Comparison of ENCODE assay signal across 8 cellular contexts in the genomic region with DNA sequence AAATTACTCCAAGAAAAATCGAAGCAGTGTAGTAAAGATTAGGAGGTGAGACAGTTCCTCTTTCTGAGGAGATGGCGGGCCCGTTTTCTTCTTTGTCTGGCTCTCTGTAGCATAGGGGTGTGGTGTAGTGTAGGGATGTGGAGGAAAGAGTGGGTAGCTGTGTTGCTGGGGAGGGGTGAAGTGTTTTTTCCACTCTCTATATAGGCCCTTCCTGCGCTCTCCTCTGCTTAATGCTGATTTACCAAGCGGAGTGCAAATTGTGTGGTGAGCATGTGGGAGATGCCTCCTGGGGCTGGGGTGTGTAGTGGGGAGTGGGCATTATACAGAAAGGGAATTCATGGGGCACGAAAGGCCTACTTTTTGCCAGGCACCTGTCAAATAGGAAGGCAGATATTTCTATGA.
DNase-seq lines count a peak whose midpoint lies in the region; ATAC-seq, FAIRE-seq and TF ChIP-seq lines count a peak whose summit lies in the region.

No MANE protein-coding gene starts in this region.

- H3K9ac ChIP-seq in Karpas-422 (ENCODE audit: low read length) (peak overlapping the region; percentile 74), HepG2 (ENCODE audit: insufficient read depth, low read depth, low read length) (no peak overlapping the region)

- H3K36me3 Mint-ChIP-seq in activated naive CD4-positive, alpha-beta T cell treated with anti-CD3 and anti-CD28 coated beads, Interleukin-2, amount 50 U/mL, for 72 hours: peaks cover 25 to 29% of the 10 kb centered on the region in 2 donors

- POLR2A ChIA-PET in HepG2 (lab: Yijun Ruan, JAX): no interaction called here

- H3K27me3 ChIP-seq in Karpas-422 (ENCODE audit: low read length): no peaks in the 10 kb centered on the region
- no peaks in the 10 kb centered on the region for H3K27me3 ChIP-seq in HepG2 (ENCODE audit: control insufficient read depth in 1 of 2, insufficient read depth in 2 of 2, low read length in 2 of 2)

- H3K79me2 ChIP-seq in Karpas-422 (ENCODE audit: low read length): peaks cover 86% of the 10 kb centered on the region
- no peaks in the 10 kb centered on the region for H3K79me2 ChIP-seq in HepG2 (ENCODE audit: insufficient read depth, low read length)

- no peak for TF ChIP-seq EP300 in HepG2 (IDR thresholded peaks at IDR 0.05; ENCODE audit: low read depth in 2 of 2, low read length in 2 of 2)
- TF ChIP-seq EP300 in HepG2 (CRISPR knock-in tag; IDR thresholded peaks at IDR 0.05; ENCODE audit: borderline replicate concordance): no peak

- H3K9me3 ChIP-seq in Karpas-422 (ENCODE audit: low read length): no peaks in the 10 kb centered on the region
- H3K9me3 ChIP-seq in HepG2 (ENCODE audit: low read length): no peaks in the 10 kb centered on the region

- no peak for FAIRE-seq in HepG2 (lab: Jason Lieb, UNC)

- CTCF ChIA-PET in HepG2 (lab: Yijun Ruan, JAX; ENCODE audit: low intra/inter-chr PET ratio, low total read pairs): no interaction called here

- H3K9me3 Mint-ChIP-seq in activated naive CD4-positive, alpha-beta T cell treated with anti-CD3 and anti-CD28 coated beads, Interleukin-2, amount 50 U/mL, for 72 hours: peaks cover 6% of the 10 kb centered on the region in 2 donors

- H2AFZ ChIP-seq in Karpas-422 (ENCODE audit: low read length) (no peak overlapping the region), HepG2 (ENCODE audit: low read length) (no peak overlapping the region)

- H3K4me3 ChIP-seq in Karpas-422 (ENCODE audit: low read length) (peak overlapping the region; percentile 65), HepG2 (replicated peaks in 1 of 3; ENCODE audit: insufficient read depth in 1 of 3, low read depth in 2 of 3, low read length in 3 of 3) (no peak overlapping the region)

- BruUV-seq in HepG2 (replicated peaks; lab: Mats Ljungman, UMichigan): no TSS peak

- H3K27ac Mint-ChIP-seq in activated naive CD4-positive, alpha-beta T cell treated with anti-CD3 and anti-CD28 coated beads, Interleukin-2, amount 50 U/mL, for 72 hours: peak overlapping the region; percentile 93 to 96

- peak overlapping the region; percentile 98 for H3K27ac ChIP-seq in Karpas-422 (ENCODE audit: low read length)
- H3K27ac ChIP-seq in HepG2 (ENCODE audit: extremely low read length, insufficient read depth, low read length): no peak overlapping the region

- intact Hi-C loops in HepG2 (cut with micrococcal nuclease; ENCODE audit: unreplicated experiment): no loop called here

- peaks cover 44% of the 10 kb centered on the region for H3K36me3 ChIP-seq in Karpas-422 (ENCODE audit: insufficient read depth, low read length)
- no peaks in the 10 kb centered on the region for H3K36me3 ChIP-seq in HepG2 (replicated peaks in 1 of 2; ENCODE audit: control insufficient read depth in 1 of 2, insufficient read depth in 2 of 2, low read length in 2 of 2)

- DNase-seq in GM20000 (ENCODE audit: low spot score) (peak; percentile 47), Karpas-422 (peak; percentile 84), occipital lobe (lab: John Stamatoyannopoulos, UW) (no peak), SKM-1 (lab: John Stamatoyannopoulos, UW; ENCODE audit: unreplicated experiment) (no peak), HepG2 (ENCODE audit: low spot score) (no peak), cerebellar nuclear complex (lab: John Stamatoyannopoulos, UW) (no peak)
- DNase-seq in activated naive CD4-positive, alpha-beta T cell treated with anti-CD3 and anti-CD28 coated beads, Interleukin-2, amount 50 U/mL, for 72 hours (ENCODE audit: low spot score in 2 of 2): peak in 1 of 2 donors; percentile 59
- peak; percentile 33 to 39 for DNase-seq in stimulated activated CD8-positive, alpha-beta memory T cell treated with anti-CD3 and anti-CD28 coated beads, Interleukin-15, amount 100 ng/mL, for 48 hours (ENCODE audit: low read depth in 2 of 2)

- no peak for TF ChIP-seq RAD21 in HepG2 (CRISPR knock-in tag; IDR thresholded peaks at IDR 0.05)

- no peak for TF ChIP-seq CTCF in GM20000 (IDR thresholded peaks at IDR 0.05; ENCODE audit: extremely low read depth, missing control alignments)
- TF ChIP-seq CTCF in HepG2 (CRISPR knock-in tag; IDR thresholded peaks at IDR 0.05): no peak

- 91% methylated on average over 6 of the region's 6 CpGs for WGBS in HepG2 (ENCODE audit: low lambda C conversion rate)

- peak overlapping the region; percentile 89 for H3K4me2 ChIP-seq in Karpas-422 (ENCODE audit: low read depth, low read length, poor library complexity, severe bottlenecking)
- H3K4me2 ChIP-seq in HepG2 (ENCODE audit: low read depth, low read length): no peak overlapping the region

- TF ChIP-seq POLR2A in HepG2 (IDR thresholded peaks at IDR 0.05; ENCODE audit: insufficient read depth in 1 of 2, low read depth in 2 of 2, low read length in 2 of 2): no peak

- peak; percentile 79 to 81 for ATAC-seq in activated naive CD4-positive, alpha-beta T cell treated with anti-CD3 and anti-CD28 coated beads, Interleukin-2, amount 50 U/mL, for 72 hours
- ATAC-seq in HepG2: no peak

- in situ Hi-C loops in HepG2 (cut with HindIII; ENCODE audit: extremely low pct_ligation_motif_present, low pct_unique_long_range_greater_than_20kb): no loop called here

- no peaks in the 10 kb centered on the region for H3K9me2 ChIP-seq in Karpas-422 (replicated peaks; ENCODE audit: insufficient read depth, low read length)

- peaks cover 86% of the 10 kb centered on the region for H3K4me1 ChIP-seq in Karpas-422 (ENCODE audit: low read length)
- no peaks in the 10 kb centered on the region for H3K4me1 ChIP-seq in HepG2 (ENCODE audit: insufficient read depth, low read length)

- H4K20me1 ChIP-seq in Karpas-422 (ENCODE audit: insufficient read depth, low read depth, low read length): peaks cover 38% of the 10 kb centered on the region
- H4K20me1 ChIP-seq in HepG2 (ENCODE audit: insufficient read depth, low read length): no peaks in the 10 kb centered on the region

TF ChIP-seq in HepG2, 621 proteins besides CTCF, POLR2A, EP300 and RAD21 (continues in another document):
- TF ChIP-seq HIVEP1 (CRISPR knock-in tag; IDR thresholded peaks at IDR 0.05) (no peak), ZNF235 (CRISPR knock-in tag; IDR thresholded peaks at IDR 0.05; ENCODE audit: borderline replicate concordance) (no peak), ZNF335 (CRISPR knock-in tag; IDR thresholded peaks at IDR 0.05) (no peak)
- TF ChIP-seq, protein P1, sequence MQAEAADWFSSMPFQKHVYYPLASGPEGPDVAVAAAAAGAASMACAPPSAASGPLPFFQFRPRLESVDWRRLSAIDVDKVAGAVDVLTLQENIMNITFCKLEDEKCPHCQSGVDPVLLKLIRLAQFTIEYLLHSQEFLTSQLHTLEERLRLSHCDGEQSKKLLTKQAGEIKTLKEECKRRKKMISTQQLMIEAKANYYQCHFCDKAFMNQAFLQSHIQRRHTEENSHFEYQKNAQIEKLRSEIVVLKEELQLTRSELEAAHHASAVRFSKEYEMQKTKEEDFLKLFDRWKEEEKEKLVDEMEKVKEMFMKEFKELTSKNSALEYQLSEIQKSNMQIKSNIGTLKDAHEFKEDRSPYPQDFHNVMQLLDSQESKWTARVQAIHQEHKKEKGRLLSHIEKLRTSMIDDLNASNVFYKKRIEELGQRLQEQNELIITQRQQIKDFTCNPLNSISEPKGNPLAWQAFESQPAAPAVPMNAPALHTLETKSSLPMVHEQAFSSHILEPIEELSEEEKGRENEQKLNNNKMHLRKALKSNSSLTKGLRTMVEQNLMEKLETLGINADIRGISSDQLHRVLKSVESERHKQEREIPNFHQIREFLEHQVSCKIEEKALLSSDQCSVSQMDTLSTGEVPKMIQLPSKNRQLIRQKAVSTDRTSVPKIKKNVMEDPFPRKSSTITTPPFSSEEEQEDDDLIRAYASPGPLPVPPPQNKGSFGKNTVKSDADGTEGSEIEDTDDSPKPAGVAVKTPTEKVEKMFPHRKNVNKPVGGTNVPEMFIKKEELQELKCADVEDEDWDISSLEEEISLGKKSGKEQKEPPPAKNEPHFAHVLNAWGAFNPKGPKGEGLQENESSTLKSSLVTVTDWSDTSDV (CRISPR knock-in tag; IDR thresholded peaks at IDR 0.05): no peak
- TF ChIP-seq, protein P2, sequence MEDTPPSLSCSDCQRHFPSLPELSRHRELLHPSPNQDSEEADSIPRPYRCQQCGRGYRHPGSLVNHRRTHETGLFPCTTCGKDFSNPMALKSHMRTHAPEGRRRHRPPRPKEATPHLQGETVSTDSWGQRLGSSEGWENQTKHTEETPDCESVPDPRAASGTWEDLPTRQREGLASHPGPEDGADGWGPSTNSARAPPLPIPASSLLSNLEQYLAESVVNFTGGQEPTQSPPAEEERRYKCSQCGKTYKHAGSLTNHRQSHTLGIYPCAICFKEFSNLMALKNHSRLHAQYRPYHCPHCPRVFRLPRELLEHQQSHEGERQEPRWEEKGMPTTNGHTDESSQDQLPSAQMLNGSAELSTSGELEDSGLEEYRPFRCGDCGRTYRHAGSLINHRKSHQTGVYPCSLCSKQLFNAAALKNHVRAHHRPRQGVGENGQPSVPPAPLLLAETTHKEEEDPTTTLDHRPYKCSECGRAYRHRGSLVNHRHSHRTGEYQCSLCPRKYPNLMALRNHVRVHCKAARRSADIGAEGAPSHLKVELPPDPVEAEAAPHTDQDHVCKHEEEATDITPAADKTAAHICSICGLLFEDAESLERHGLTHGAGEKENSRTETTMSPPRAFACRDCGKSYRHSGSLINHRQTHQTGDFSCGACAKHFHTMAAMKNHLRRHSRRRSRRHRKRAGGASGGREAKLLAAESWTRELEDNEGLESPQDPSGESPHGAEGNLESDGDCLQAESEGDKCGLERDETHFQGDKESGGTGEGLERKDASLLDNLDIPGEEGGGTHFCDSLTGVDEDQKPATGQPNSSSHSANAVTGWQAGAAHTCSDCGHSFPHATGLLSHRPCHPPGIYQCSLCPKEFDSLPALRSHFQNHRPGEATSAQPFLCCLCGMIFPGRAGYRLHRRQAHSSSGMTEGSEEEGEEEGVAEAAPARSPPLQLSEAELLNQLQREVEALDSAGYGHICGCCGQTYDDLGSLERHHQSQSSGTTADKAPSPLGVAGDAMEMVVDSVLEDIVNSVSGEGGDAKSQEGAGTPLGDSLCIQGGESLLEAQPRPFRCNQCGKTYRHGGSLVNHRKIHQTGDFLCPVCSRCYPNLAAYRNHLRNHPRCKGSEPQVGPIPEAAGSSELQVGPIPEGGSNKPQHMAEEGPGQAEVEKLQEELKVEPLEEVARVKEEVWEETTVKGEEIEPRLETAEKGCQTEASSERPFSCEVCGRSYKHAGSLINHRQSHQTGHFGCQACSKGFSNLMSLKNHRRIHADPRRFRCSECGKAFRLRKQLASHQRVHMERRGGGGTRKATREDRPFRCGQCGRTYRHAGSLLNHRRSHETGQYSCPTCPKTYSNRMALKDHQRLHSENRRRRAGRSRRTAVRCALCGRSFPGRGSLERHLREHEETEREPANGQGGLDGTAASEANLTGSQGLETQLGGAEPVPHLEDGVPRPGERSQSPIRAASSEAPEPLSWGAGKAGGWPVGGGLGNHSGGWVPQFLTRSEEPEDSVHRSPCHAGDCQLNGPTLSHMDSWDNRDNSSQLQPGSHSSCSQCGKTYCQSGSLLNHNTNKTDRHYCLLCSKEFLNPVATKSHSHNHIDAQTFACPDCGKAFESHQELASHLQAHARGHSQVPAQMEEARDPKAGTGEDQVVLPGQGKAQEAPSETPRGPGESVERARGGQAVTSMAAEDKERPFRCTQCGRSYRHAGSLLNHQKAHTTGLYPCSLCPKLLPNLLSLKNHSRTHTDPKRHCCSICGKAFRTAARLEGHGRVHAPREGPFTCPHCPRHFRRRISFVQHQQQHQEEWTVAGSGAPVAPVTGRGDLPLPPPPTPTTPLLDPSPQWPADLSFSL (CRISPR knock-in tag; IDR thresholded peaks at IDR 0.05): no peak

Comparison
In these comparisons a context has a peak if more than half of its experiments do, and no peak if none do; other contexts are left out.
1. DNase-seq: peak in GM20000 (single experiment), Karpas-422 (single experiment) and stimulated activated CD8-positive, alpha-beta memory T cell treated with anti-CD3 and anti-CD28 coated beads, Interleukin-15, amount 100 ng/mL, for 48 hours (2 of 2); none in occipital lobe (single experiment), SKM-1 (single experiment), HepG2 (single experiment) and cerebellar nuclear complex (0 of 2).